ENCODE assay signal across 18 cellular contexts in genomic region chr1:192862271-192862670, GRCh38. TPM values are rescaled to one million over a fixed set of nuclear protein-coding genes. Genes with fewer than 3 reads are reported as not detected.
DNase-seq lines count a peak whose midpoint lies in the region; ATAC-seq, FAIRE-seq and TF ChIP-seq lines count a peak whose summit lies in the region.
"Had no signal": no experiment of that assay in that cellular context is flagged by ENCODE, and none has a peak within 500 bp of the region (broad histone marks: within the 10 kb centered on the region; RNA-seq: fewer than 3 reads in every experiment).

No MANE protein-coding gene starts in this region.

- TF ChIP-seq CTCF in 22Rv1 (IDR thresholded peaks at IDR 0.05) (no peak), D721Med (IDR thresholded peaks at IDR 0.05; ENCODE audit: insufficient read depth, missing control alignments) (no peak), VCaP (conservative IDR thresholded peaks at IDR 0.05) (no peak)

- peak overlapping the region; percentile 93 for H3K27ac ChIP-seq in 22Rv1
- peak overlapping the region; percentile 71 for H3K27ac ChIP-seq in VCaP

- peak; percentile 53 for FAIRE-seq in D721Med (lab: Jason Lieb, UNC)
- FAIRE-seq: H1 had no signal

- DNase-seq in D721Med (ENCODE audit: insufficient read length, low spot score) (no peak), hepatic stellate cell (ENCODE audit: low spot score) (no peak), ureter (ENCODE audit: low spot score) (no peak), NCI-H226 (no peak)
- DNase-seq: ACHN; BE2C; C1 segment of cervical spinal cord; Caco-2; CD4-positive, alpha-beta T cell; DMS153; DMS79; GF-D8; H9 had no signal

- peak; percentile 78 for ATAC-seq in esophagus mucosa
- ATAC-seq in HG02610 (IDR thresholded peaks at IDR 0.05; ENCODE audit: unreplicated experiment): no peak

RNA-seq across cellular contexts. Expression of gene RGS2, which starts 53.4 kb away (rescaled TPM):
- total RNA-seq in esophagus mucosa (10.8 TPM), ureter (65.2 TPM)
